8 cellular contexts compared by ENCODE assay signal in the genomic region with DNA sequence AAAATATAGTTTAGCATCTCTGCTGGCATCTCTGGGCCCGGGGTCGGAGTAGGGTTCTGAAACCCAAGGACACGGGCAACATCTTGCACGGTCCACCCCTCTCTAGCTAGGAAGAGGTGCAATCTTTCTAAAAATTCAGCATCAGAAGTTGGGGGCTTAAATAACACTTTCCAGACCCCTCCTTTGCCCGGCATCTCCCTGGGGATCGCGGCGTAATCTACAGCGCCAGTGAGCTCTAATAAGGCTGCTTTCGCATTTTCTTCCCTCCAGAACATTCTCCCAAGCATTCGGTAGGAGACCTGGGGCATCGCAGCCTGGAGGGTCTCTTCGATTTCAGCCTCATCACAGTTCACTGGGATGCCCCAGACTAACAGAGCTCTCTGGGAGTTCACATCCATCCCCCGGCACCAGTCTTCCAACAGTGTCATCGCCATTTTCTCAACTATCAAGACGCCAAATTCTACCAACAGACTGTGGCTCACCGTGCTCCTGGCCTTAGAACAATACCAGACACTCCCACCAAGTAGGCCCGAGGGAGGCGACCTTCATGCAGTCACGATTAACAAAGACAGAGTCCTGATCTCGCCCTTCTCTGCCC. TPM values are rescaled to one million over a fixed set of nuclear protein-coding genes. Genes with fewer than 3 reads are reported as not detected.
DNase-seq lines count a peak whose midpoint lies in the region; ATAC-seq, FAIRE-seq and TF ChIP-seq lines count a peak whose summit lies in the region.

No MANE protein-coding gene starts in this region.

- H3K9me3 ChIP-seq in HAP-1 (no peaks in the 10 kb centered on the region), keratinocyte (ENCODE audit: control insufficient read depth, low read depth, low read length) (no peaks in the 10 kb centered on the region), subcutaneous abdominal adipose tissue (ENCODE audit: control insufficient read depth in 5 of 5, low read length in 5 of 5) (no peaks in the 10 kb centered on the region)

- no peaks in the 10 kb centered on the region for H3K27me3 Mint-ChIP-seq in activated naive CD8-positive, alpha-beta T cell treated with anti-CD3 and anti-CD28 coated beads for 36 hours

- DNase-seq in ACHN (peak; percentile 33), HAP-1 (ENCODE audit: low spot score in 2 of 2) (no peak), keratinocyte (ENCODE audit: low read depth, low spot score) (no peak), SK-N-DZ (ENCODE audit: low spot score) (no peak), T1000 (lab: John Stamatoyannopoulos, UW) (no peak)
- no peak for DNase-seq in activated naive CD8-positive, alpha-beta T cell treated with anti-CD3 and anti-CD28 coated beads for 36 hours

- H3K9me1 ChIP-seq in keratinocyte (ENCODE audit: control insufficient read depth, extremely low read depth, insufficient read depth, low read length) = no peaks in the 10 kb centered on the region

- peak overlapping the region; percentile 86 for H2AFZ ChIP-seq in keratinocyte (ENCODE audit: control insufficient read depth, low read length)

- peaks cover 15% of the 10 kb centered on the region for H3K4me1 Mint-ChIP-seq in activated naive CD8-positive, alpha-beta T cell treated with anti-CD3 and anti-CD28 coated beads for 36 hours

- dilution Hi-C loops in keratinocyte (cut with MboI; ENCODE audit: extremely low pct_ligation_motif_present, low sequenced_read_pairs) = no loop called here

- peaks cover 5% of the 10 kb centered on the region for H3K4me1 ChIP-seq in HAP-1
- peaks cover 18% of the 10 kb centered on the region for H3K4me1 ChIP-seq in keratinocyte (ENCODE audit: control insufficient read depth, extremely low read depth, insufficient read depth, low read length)
- H3K4me1 ChIP-seq in subcutaneous abdominal adipose tissue (ENCODE audit: control insufficient read depth in 5 of 5, insufficient read depth in 5 of 5, low read length in 5 of 5) = peaks cover 9 to 41% (median 38%) of the 10 kb centered on the region in 5 donors

- H4K20me1 ChIP-seq in keratinocyte (ENCODE audit: control insufficient read depth, extremely low read depth, insufficient read depth, low read length) = peaks cover 3% of the 10 kb centered on the region

- H3K27ac ChIP-seq in keratinocyte (ENCODE audit: control insufficient read depth, insufficient read depth, low read length) (no peak overlapping the region), subcutaneous abdominal adipose tissue (ENCODE audit: low read depth, low read length) (peak overlapping the region; percentile 87)

- H3K4me3 Mint-ChIP-seq in activated naive CD8-positive, alpha-beta T cell treated with anti-CD3 and anti-CD28 coated beads for 36 hours = peak overlapping the region; percentile 87

- peaks cover 17% of the 10 kb centered on the region for H3K36me3 ChIP-seq in HAP-1 (replicated peaks)
- peaks cover 10 to 17% of the 10 kb centered on the region in 2 experiments for H3K36me3 ChIP-seq in keratinocyte (ENCODE audit: control insufficient read depth in 2 of 2, extremely low read depth in 1 of 2, insufficient read depth in 2 of 2, low read length in 2 of 2)
- H3K36me3 ChIP-seq in subcutaneous abdominal adipose tissue (ENCODE audit: control insufficient read depth in 5 of 5, insufficient read depth in 5 of 5, low read length in 5 of 5) = peaks cover 0 to 27% (median 21%) of the 10 kb centered on the region in 5 donors

- H3K27me3 ChIP-seq in HAP-1 (ENCODE audit: low read depth) (no peaks in the 10 kb centered on the region), keratinocyte (ENCODE audit: control insufficient read depth, extremely low read depth, insufficient read depth, low read length) (no peaks in the 10 kb centered on the region), subcutaneous abdominal adipose tissue (ENCODE audit: control insufficient read depth in 5 of 5, insufficient read depth in 4 of 5, low read length in 5 of 5) (no peaks in the 10 kb centered on the region)

- H3K27ac Mint-ChIP-seq in activated naive CD8-positive, alpha-beta T cell treated with anti-CD3 and anti-CD28 coated beads for 36 hours = peak overlapping the region; percentile 90

- in situ Hi-C loops in ACHN (cut with HindIII; ENCODE audit: low pct_ligation_motif_present, low pct_unique_long_range_greater_than_20kb, low sequenced_read_pairs) = no loop called here
- in situ Hi-C loops in HAP-1 (cut with MboI; ENCODE audit: low sequenced_read_pairs) = no loop called here

- H3K4me2 ChIP-seq in keratinocyte (ENCODE audit: control insufficient read depth, extremely low read depth, insufficient read depth, low read depth, low read length) = peak overlapping the region; percentile 93

- no peak for ATAC-seq in HG03520 (IDR thresholded peaks at IDR 0.05; ENCODE audit: unreplicated experiment)

- peaks cover 8% of the 10 kb centered on the region for H3K36me3 Mint-ChIP-seq in activated naive CD8-positive, alpha-beta T cell treated with anti-CD3 and anti-CD28 coated beads for 36 hours

- H3K9me3 Mint-ChIP-seq in activated naive CD8-positive, alpha-beta T cell treated with anti-CD3 and anti-CD28 coated beads for 36 hours = no peaks in the 10 kb centered on the region

- H3K9ac ChIP-seq in keratinocyte (ENCODE audit: control insufficient read depth, extremely low read depth, insufficient read depth, low read length) = peak overlapping the region; percentile 78
- H3K9ac ChIP-seq in subcutaneous abdominal adipose tissue (ENCODE audit: low read length in 5 of 5) = peak overlapping the region; percentile 57 to 82 (median 71)

- no peak for TF ChIP-seq CTCF in keratinocyte (optimal IDR thresholded peaks at IDR 0.05 in 1 of 3, IDR thresholded peaks at IDR 0.05 in 1 of 3, conservative IDR thresholded peaks at IDR 0.05 in 1 of 3; ENCODE audit: extremely low read depth in 1 of 3, insufficient read depth in 2 of 3, low read length in 3 of 3)

- FAIRE-seq in keratinocyte (lab: Jason Lieb, UNC) = no peak

- H3K4me3 ChIP-seq in HAP-1 = peak overlapping the region; percentile 83
- H3K4me3 ChIP-seq in keratinocyte (ENCODE audit: control insufficient read depth in 2 of 3, extremely low read depth in 1 of 3, insufficient read depth in 2 of 3, low read depth in 1 of 3, low read length in 3 of 3) = peak overlapping the region; percentile 57 to 82 (median 75)
- peak overlapping the region; percentile 78 to 97 (median 94) for H3K4me3 ChIP-seq in subcutaneous abdominal adipose tissue (ENCODE audit: low read depth in 1 of 5, low read length in 5 of 5)

- H3K79me2 ChIP-seq in keratinocyte (ENCODE audit: control insufficient read depth, insufficient read depth, low read length) = peaks cover 15% of the 10 kb centered on the region

RNA-seq across cellular contexts. Expression of gene PNMA1, which starts 0.9 kb away (rescaled TPM):
- 10 to 100 TPM; 26.6 to 28.3 TPM for total RNA-seq in activated naive CD8-positive, alpha-beta T cell treated with anti-CD3 and anti-CD28 coated beads for 36 hours
- 5.9 to 16.8 TPM (median 8.2 TPM) in 3 replicates for polyA plus RNA-seq in keratinocyte
- polyA plus RNA-seq in keratinocyte (2011; ENCODE audit: low read depth) = 12.9 TPM
- 10.9 and 12.3 TPM in 2 replicates for polyA plus RNA-seq in keratinocyte (2011; cell fraction: cytosol; rRNA removed)
- polyA plus RNA-seq in keratinocyte (2011; cell fraction: nucleus; rRNA removed) = 24.4 and 25.3 TPM in 2 replicates
- polyA plus RNA-seq in keratinocyte (2012; ENCODE audit: low replicate concordance) = 19.9 and 21.2 TPM in 2 replicates
- 3.5 to 6.1 TPM (median 5.5 TPM) in 3 replicates for polyA minus RNA-seq in keratinocyte
- polyA minus RNA-seq in keratinocyte (2011; cell fraction: cytosol; rRNA and poly(A)+ RNA removed) = 7.5 TPM
- polyA minus RNA-seq in keratinocyte (2011; cell fraction: nucleus; rRNA and poly(A)+ RNA removed) = 6.1 and 8.4 TPM in 2 replicates
- polyA plus RNA-seq in SK-N-DZ (2014; cell fraction: cytosol; rRNA removed) = 69.4 and 76.0 TPM in 2 replicates
- 26.7 and 29.0 TPM in 2 replicates for polyA plus RNA-seq in SK-N-DZ (2014; cell fraction: nucleus; rRNA removed)
